8 cellular contexts compared by ENCODE assay signal in the genomic region with DNA sequence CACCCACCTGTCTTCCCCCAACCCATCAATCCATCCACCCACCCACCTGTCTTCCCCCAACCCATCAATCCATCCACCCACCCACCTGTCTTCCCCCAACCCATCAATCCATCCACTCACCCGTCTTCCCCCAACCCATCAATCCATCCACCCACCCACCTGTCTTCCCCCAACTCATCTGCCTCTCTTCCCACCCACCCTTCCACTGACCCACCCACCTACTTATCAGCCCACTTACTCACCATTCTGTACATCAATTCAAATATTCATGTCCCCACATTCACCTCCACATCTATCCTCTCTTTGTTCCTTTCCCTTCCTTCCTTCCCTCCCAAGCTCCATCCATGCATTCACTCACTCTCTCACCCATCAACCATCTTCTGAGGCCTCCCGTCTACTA. TPM values are rescaled to one million over a fixed set of nuclear protein-coding genes. Genes with fewer than 3 reads are reported as not detected.
"Had no signal": no experiment of that assay in that cellular context is flagged by ENCODE, and none has a peak within 500 bp of the region (broad histone marks: within the 10 kb centered on the region; RNA-seq: fewer than 3 reads in every experiment).

No MANE protein-coding gene starts in this region.

RNA-seq across cellular contexts. Expression of a gene that starts 6.4 kb away (rescaled TPM):
- total RNA-seq: aorta, ascending aorta, astrocyte, body of pancreas, bronchial epithelial cell, cardiac septum, chondrocyte had no signal

RNA-seq across cellular contexts. Expression of a gene that starts 20.4 kb away (rescaled TPM):
- total RNA-seq: ascending aorta, bronchial epithelial cell, cardiac septum, cerebellum, chondrocyte had no signal

RNA-seq across cellular contexts. Expression of a gene that starts 37.2 kb away (rescaled TPM):
- total RNA-seq: astrocyte had no signal

RNA-seq across cellular contexts. Expression of a gene that starts 37.5 kb away (rescaled TPM):
- total RNA-seq: aorta, ascending aorta, astrocyte had no signal
